Comparison of ENCODE assay signal across 14 cellular contexts in genomic region chr1:9643351-9644256, GRCh38. TPM values are rescaled to one million over a fixed set of nuclear protein-coding genes. Genes with fewer than 3 reads are reported as not detected.
A peak's percentile ranks its signal among the peaks of the same experiment; 100 is the strongest.
DNase-seq lines count a peak whose midpoint lies in the region; ATAC-seq and TF ChIP-seq lines count a peak whose summit lies in the region.
"Had no signal": no experiment of that assay in that cellular context is flagged by ENCODE, and none has a peak within 500 bp of the region (broad histone marks: within the 10 kb centered on the region; RNA-seq: fewer than 3 reads in every experiment).

No MANE protein-coding gene starts in this region.

- 0 out of 2 replicates have a peak, but pooled peaks have one; percentile 25 for TF ChIP-seq POLR2A in Raji (IDR thresholded peaks at IDR 0.05; ENCODE audit: insufficient read depth, low read depth, low read length)

- H3K4me1 ChIP-seq in GM23248 (ENCODE audit: insufficient read depth): no peaks in the 10 kb centered on the region
- H3K4me1 ChIP-seq: gastrocnemius medialis, sigmoid colon had no signal

- ATAC-seq in GM18502 (IDR thresholded peaks at IDR 0.05; ENCODE audit: poor library complexity, unreplicated experiment): no peak
- ATAC-seq: gastrocnemius medialis had no signal

- DNase-seq in SKM-1 treated with dmso at 0.1 percent for 144 hours (lab: John Stamatoyannopoulos, UW; ENCODE audit: unreplicated experiment) (peak; percentile 44), SKM-1 (lab: John Stamatoyannopoulos, UW; ENCODE audit: unreplicated experiment) (no peak), EL (no peak), GM23248 (no peak)
- peak; percentile 33 for DNase-seq in activated naive CD8-positive, alpha-beta T cell treated with anti-CD3 and anti-CD28 coated beads for 36 hours
- peak; percentile 51 for DNase-seq in stimulated activated CD8-positive, alpha-beta memory T cell treated with anti-CD3 and anti-CD28 coated beads, Interleukin-4, amount 100 ng/mL, for 48 hours
- DNase-seq: effector CD4-positive, alpha-beta T cell; gastrocnemius medialis; H7; islet precursor cell; NCI-H1694 treated with DMSO at 0.1 percent for 48 hours; sigmoid colon had no signal

- no peak overlapping the region for H3K27ac ChIP-seq in GM23248
- H3K27ac ChIP-seq: gastrocnemius medialis had no signal

- in situ Hi-C loops in GM23248 (cut with MboI): no loop called here

- peak overlapping the region; percentile 79 for H3K27ac Mint-ChIP-seq in activated naive CD8-positive, alpha-beta T cell treated with anti-CD3 and anti-CD28 coated beads for 36 hours

- no peaks in the 10 kb centered on the region for H3F3A ChIP-seq in GM23248 (ENCODE audit: insufficient read depth)

- H3K9me3 ChIP-seq in GM23248 (ENCODE audit: low read depth): no peaks in the 10 kb centered on the region
- H3K9me3 ChIP-seq: gastrocnemius medialis, sigmoid colon had no signal

- H3K4me3 ChIP-seq in GM23248: no peak overlapping the region
- H3K4me3 ChIP-seq: gastrocnemius medialis, sigmoid colon had no signal

- no peak overlapping the region for H3K4me2 ChIP-seq in GM23248 (ENCODE audit: unreplicated experiment)

- H3K79me2 ChIP-seq in GM23248 (ENCODE audit: insufficient read depth): no peaks in the 10 kb centered on the region

- H3K27me3 ChIP-seq in GM23248 (replicated peaks; ENCODE audit: insufficient read depth): 0 out of 2 replicates have a peak, but pooled peaks cover 4% of the 10 kb centered on the region
- H3K27me3 ChIP-seq: gastrocnemius medialis, sigmoid colon had no signal

- no peak overlapping the region for H2AFZ ChIP-seq in GM23248

- 67 to 74% methylated on average over 8 of the region's 8 CpGs for WGBS in GM23248 (ENCODE audit: low coverage in 1 of 2, low lambda C conversion rate in 2 of 2, missing lambda C conversion rate in 2 of 2), 2 experiments

- peak overlapping the region; percentile 27 for H3K4me3 Mint-ChIP-seq in activated naive CD8-positive, alpha-beta T cell treated with anti-CD3 and anti-CD28 coated beads for 36 hours

- H4K20me1 ChIP-seq in GM23248 (ENCODE audit: insufficient read depth): no peaks in the 10 kb centered on the region

- no peak overlapping the region for H3K9ac ChIP-seq in GM23248

- H3K4me1 Mint-ChIP-seq in activated naive CD8-positive, alpha-beta T cell treated with anti-CD3 and anti-CD28 coated beads for 36 hours: peaks cover 64% of the 10 kb centered on the region

- H3K27me3 Mint-ChIP-seq in activated naive CD8-positive, alpha-beta T cell treated with anti-CD3 and anti-CD28 coated beads for 36 hours: no peaks in the 10 kb centered on the region

- no peaks in the 10 kb centered on the region for H3K9me2 ChIP-seq in GM23248 (ENCODE audit: insufficient read depth)

- H3K9me3 Mint-ChIP-seq in activated naive CD8-positive, alpha-beta T cell treated with anti-CD3 and anti-CD28 coated beads for 36 hours: no peaks in the 10 kb centered on the region

- H3K36me3 ChIP-seq in GM23248 (ENCODE audit: low read depth): no peaks in the 10 kb centered on the region
- H3K36me3 ChIP-seq: gastrocnemius medialis, sigmoid colon had no signal

- peaks cover 45% of the 10 kb centered on the region for H3K36me3 Mint-ChIP-seq in activated naive CD8-positive, alpha-beta T cell treated with anti-CD3 and anti-CD28 coated beads for 36 hours

RNA-seq across cellular contexts. Expression of gene PIK3CD, which starts 7.9 kb away (rescaled TPM):
- total RNA-seq in activated naive CD8-positive, alpha-beta T cell treated with anti-CD3 and anti-CD28 coated beads for 36 hours: 100 to 1,000 TPM; 131 to 134 TPM
- 7.1 and 8.0 TPM in 2 replicates for total RNA-seq in GM23248 (2014; rRNA removed; shearing (Covaris generic))
- polyA plus RNA-seq in GM23248 (2016; fragmentation: Nextera tagmentation; extraction: Ambion mirVana): 3.3 and 3.5 TPM in 2 replicates

RNA-seq across cellular contexts. Expression of gene TMEM201, which starts 54.9 kb away (rescaled TPM):
- 10 to 100 TPM; 31.6 to 32.2 TPM for total RNA-seq in activated naive CD8-positive, alpha-beta T cell treated with anti-CD3 and anti-CD28 coated beads for 36 hours
- 4.7 and 5.7 TPM in 2 replicates for total RNA-seq in GM23248 (2014; rRNA removed; shearing (Covaris generic))
- polyA plus RNA-seq in GM23248 (2016; fragmentation: Nextera tagmentation; extraction: Ambion mirVana): 6.7 and 7.2 TPM in 2 replicates

Comparison
In these comparisons a context has a peak if more than half of its experiments do, and no peak if none do; other contexts are left out.
1. DNase-seq: peak in SKM-1 treated with dmso at 0.1 percent for 144 hours (single experiment), activated naive CD8-positive, alpha-beta T cell treated with anti-CD3 and anti-CD28 coated beads for 36 hours (single experiment) and stimulated activated CD8-positive, alpha-beta memory T cell treated with anti-CD3 and anti-CD28 coated beads, Interleukin-4, amount 100 ng/mL, for 48 hours (single experiment); none in SKM-1 (single experiment), EL (single experiment) and GM23248 (single experiment).
2. RNA of gene PIK3CD, which starts 7.9 kb away (total RNA-seq): 131 to 134 TPM in activated naive CD8-positive, alpha-beta T cell treated with anti-CD3 and anti-CD28 coated beads for 36 hours; 7.1 to 8.0 TPM in GM23248; every median in the first group is over 10 times any median in the second.